8 cellular contexts compared by ENCODE assay signal in the genomic region with DNA sequence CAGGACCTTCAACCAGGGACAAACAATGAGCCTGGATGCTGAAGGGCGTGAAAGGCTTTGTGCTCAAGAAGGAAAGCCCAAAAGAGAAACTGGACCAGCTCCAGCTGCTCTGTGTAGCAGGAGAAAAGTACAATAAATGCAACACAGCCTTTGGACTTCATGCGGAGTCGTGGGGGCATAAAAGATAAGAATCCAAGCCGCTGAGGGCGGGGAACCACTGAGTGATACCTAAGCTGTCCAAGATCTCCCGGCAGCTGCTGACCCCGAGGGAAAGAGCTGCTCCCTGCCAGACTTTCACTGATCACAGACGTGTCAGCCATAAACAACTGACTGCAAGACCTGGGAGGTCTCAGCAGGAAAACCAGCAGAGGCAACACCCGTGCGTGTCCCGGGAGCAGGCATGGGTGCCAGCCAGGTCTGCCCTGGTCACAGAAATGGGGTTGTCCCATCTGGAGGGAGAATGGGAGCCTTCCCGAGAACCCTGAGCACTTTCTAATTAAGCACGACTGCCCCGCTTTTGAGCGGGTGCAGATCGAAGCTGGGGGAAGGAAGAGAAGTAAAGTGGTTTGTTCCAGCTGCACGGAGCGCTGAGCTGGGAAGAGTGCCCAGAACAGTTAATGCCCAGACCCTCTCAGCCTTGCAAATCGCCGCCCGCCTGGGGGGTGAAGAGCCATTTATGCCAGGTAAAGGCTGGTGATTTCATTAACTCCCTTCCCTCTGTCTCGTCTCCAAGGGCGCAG.
DNase-seq lines count a peak whose midpoint lies in the region; ATAC-seq and TF ChIP-seq lines count a peak whose summit lies in the region.

No MANE protein-coding gene starts in this region.

- H3K4me2 ChIP-seq in fibroblast of lung (ENCODE audit: extremely low read depth, insufficient read depth, low read length) (peak overlapping the region; percentile 74), GM23338 (no peak overlapping the region)

- H3K27me3 ChIP-seq in fibroblast of lung (ENCODE audit: control insufficient read depth, insufficient read depth, low read length) (peaks cover 5% of the 10 kb centered on the region), GM23338 (ENCODE audit: insufficient read depth) (no peaks in the 10 kb centered on the region)

- ATAC-seq in HG03565 (IDR thresholded peaks at IDR 0.05; ENCODE audit: unreplicated experiment): no peak
- no peak for ATAC-seq in GM23338

- H3K79me2 ChIP-seq in fibroblast of lung (ENCODE audit: control insufficient read depth, insufficient read depth, low read length) (no peaks in the 10 kb centered on the region), GM23338 (replicated peaks; ENCODE audit: insufficient read depth) (no peaks in the 10 kb centered on the region)

- no peaks in the 10 kb centered on the region for H3K4me1 ChIP-seq in fibroblast of lung (ENCODE audit: control insufficient read depth, extremely low read depth, insufficient read depth, low read length)
- H3K4me1 ChIP-seq in GM23338 (ENCODE audit: insufficient read depth): peaks cover 5% of the 10 kb centered on the region

- H3K9me3 ChIP-seq in fibroblast of lung (ENCODE audit: control insufficient read depth, insufficient read depth, low read depth, low read length): no peaks in the 10 kb centered on the region

- H3K27ac ChIP-seq in fibroblast of lung (ENCODE audit: insufficient read depth, low read length) (no peak overlapping the region), GM23338 (ENCODE audit: low read depth) (no peak overlapping the region)

- no peak overlapping the region for H3K9ac ChIP-seq in fibroblast of lung (ENCODE audit: insufficient read depth, low read length)

- peak overlapping the region; percentile 13 to 45 (median 36) for H3K4me3 ChIP-seq in fibroblast of lung (replicated peaks in 1 of 4; ENCODE audit: control extremely low read depth in 1 of 4, insufficient read depth in 1 of 4, low read depth in 3 of 4, low read length in 4 of 4)
- H3K4me3 ChIP-seq in skeletal muscle cell (ENCODE audit: low read depth, low read length): peak overlapping the region; percentile 31
- no peak overlapping the region for H3K4me3 ChIP-seq in GM23338

- H3F3A ChIP-seq in GM23338 (replicated peaks; ENCODE audit: low read depth): no peaks in the 10 kb centered on the region

- no peaks in the 10 kb centered on the region for H3K36me3 Mint-ChIP-seq in GM23338 (ENCODE audit: low read depth)

- H3K4me1 Mint-ChIP-seq in GM23338: peaks cover 27% of the 10 kb centered on the region

- H2AFZ ChIP-seq in fibroblast of lung (ENCODE audit: low read length) (peak overlapping the region; percentile 38), GM23338 (no peak overlapping the region)

- H4K20me1 ChIP-seq in fibroblast of lung (ENCODE audit: control insufficient read depth, extremely low read depth, insufficient read depth, low read length): no peaks in the 10 kb centered on the region
- H4K20me1 ChIP-seq in GM23338 (replicated peaks; ENCODE audit: insufficient read depth): no peaks in the 10 kb centered on the region

- H3K9me3 Mint-ChIP-seq in GM23338: no peaks in the 10 kb centered on the region

- TF ChIP-seq CTCF in fibroblast of lung (conservative IDR thresholded peaks at IDR 0.05 in 1 of 2, IDR thresholded peaks at IDR 0.05 in 1 of 2; ENCODE audit: low read depth in 1 of 2, low read length in 2 of 2) (no peak), GM10266 (IDR thresholded peaks at IDR 0.05; ENCODE audit: control insufficient read depth, insufficient read depth, low read depth, missing control alignments) (no peak), GM23338 (conservative IDR thresholded peaks at IDR 0.05; ENCODE audit: low read depth in 2 of 2) (no peak)

- no peak overlapping the region for H3K27ac Mint-ChIP-seq in GM23338

- H3K4me3 Mint-ChIP-seq in GM23338: no peak overlapping the region

- peak; percentile 51 for DNase-seq in GM03348 (ENCODE audit: low spot score)
- peak; percentile 58 for DNase-seq in NCI-H774 (lab: John Stamatoyannopoulos, UW)
- peak; percentile 20 to 34 for DNase-seq in fibroblast of lung (ENCODE audit: low read depth in 2 of 2)
- no peak for DNase-seq in skeletal muscle cell (ENCODE audit: low read depth)
- no peak for DNase-seq in GM10266 (ENCODE audit: extremely low spot score)
- no peak for DNase-seq in middle frontal gyrus (ENCODE audit: extremely low spot score, low spot score)
- DNase-seq in GM23338 (ENCODE audit: low spot score): no peak

- H3K27me3 Mint-ChIP-seq in GM23338 (ENCODE audit: insufficient read depth, low read depth, poor library complexity): peaks cover 9% of the 10 kb centered on the region

- H3K9me2 ChIP-seq in GM23338 (ENCODE audit: insufficient read depth): no peaks in the 10 kb centered on the region

- H3K36me3 ChIP-seq in fibroblast of lung (ENCODE audit: control insufficient read depth, insufficient read depth, low read length) (no peaks in the 10 kb centered on the region), GM23338 (ENCODE audit: insufficient read depth) (no peaks in the 10 kb centered on the region)

TF ChIP-seq in GM23338, 12 proteins besides CTCF, POLR2A, EP300 and RAD21:
- TF ChIP-seq NANOG (IDR thresholded peaks at IDR 0.05; ENCODE audit: borderline replicate concordance) (no peak), JUNB (IDR thresholded peaks at IDR 0.05; ENCODE audit: unreplicated experiment) (no peak), EZH2 (IDR thresholded peaks at IDR 0.05; ENCODE audit: low read depth, unreplicated experiment) (no peak)
- TF ChIP-seq, protein P1, sequence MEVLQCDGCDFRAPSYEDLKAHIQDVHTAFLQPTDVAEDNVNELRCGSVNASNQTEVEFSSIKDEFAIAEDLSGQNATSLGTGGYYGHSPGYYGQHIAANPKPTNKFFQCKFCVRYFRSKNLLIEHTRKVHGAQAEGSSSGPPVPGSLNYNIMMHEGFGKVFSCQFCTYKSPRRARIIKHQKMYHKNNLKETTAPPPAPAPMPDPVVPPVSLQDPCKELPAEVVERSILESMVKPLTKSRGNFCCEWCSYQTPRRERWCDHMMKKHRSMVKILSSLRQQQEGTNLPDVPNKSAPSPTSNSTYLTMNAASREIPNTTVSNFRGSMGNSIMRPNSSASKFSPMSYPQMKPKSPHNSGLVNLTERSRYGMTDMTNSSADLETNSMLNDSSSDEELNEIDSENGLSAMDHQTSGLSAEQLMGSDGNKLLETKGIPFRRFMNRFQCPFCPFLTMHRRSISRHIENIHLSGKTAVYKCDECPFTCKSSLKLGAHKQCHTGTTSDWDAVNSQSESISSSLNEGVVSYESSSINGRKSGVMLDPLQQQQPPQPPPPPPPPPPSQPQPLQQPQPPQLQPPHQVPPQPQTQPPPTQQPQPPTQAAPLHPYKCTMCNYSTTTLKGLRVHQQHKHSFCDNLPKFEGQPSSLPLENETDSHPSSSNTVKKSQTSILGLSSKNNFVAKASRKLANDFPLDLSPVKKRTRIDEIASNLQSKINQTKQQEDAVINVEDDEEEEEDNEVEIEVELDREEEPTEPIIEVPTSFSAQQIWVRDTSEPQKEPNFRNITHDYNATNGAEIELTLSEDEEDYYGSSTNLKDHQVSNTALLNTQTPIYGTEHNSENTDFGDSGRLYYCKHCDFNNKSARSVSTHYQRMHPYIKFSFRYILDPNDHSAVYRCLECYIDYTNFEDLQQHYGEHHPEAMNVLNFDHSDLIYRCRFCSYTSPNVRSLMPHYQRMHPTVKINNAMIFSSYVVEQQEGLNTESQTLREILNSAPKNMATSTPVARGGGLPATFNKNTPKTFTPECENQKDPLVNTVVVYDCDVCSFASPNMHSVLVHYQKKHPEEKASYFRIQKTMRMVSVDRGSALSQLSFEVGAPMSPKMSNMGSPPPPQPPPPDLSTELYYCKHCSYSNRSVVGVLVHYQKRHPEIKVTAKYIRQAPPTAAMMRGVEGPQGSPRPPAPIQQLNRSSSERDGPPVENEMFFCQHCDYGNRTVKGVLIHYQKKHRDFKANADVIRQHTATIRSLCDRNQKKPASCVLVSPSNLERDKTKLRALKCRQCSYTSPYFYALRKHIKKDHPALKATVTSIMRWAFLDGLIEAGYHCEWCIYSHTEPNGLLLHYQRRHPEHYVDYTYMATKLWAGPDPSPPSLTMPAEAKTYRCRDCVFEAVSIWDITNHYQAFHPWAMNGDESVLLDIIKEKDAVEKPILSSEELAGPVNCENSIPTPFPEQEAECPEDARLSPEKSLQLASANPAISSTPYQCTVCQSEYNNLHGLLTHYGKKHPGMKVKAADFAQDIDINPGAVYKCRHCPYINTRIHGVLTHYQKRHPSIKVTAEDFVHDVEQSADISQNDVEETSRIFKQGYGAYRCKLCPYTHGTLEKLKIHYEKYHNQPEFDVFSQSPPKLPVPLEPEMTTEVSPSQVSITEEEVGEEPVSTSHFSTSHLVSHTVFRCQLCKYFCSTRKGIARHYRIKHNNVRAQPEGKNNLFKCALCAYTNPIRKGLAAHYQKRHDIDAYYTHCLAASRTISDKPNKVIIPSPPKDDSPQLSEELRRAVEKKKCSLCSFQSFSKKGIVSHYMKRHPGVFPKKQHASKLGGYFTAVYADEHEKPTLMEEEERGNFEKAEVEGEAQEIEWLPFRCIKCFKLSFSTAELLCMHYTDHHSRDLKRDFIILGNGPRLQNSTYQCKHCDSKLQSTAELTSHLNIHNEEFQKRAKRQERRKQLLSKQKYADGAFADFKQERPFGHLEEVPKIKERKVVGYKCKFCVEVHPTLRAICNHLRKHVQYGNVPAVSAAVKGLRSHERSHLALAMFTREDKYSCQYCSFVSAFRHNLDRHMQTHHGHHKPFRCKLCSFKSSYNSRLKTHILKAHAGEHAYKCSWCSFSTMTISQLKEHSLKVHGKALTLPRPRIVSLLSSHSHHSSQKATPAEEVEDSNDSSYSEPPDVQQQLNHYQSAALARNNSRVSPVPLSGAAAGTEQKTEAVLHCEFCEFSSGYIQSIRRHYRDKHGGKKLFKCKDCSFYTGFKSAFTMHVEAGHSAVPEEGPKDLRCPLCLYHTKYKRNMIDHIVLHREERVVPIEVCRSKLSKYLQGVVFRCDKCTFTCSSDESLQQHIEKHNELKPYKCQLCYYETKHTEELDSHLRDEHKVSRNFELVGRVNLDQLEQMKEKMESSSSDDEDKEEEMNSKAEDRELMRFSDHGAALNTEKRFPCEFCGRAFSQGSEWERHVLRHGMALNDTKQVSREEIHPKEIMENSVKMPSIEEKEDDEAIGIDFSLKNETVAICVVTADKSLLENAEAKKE (CRISPR knock-in tag; IDR thresholded peaks at IDR 0.05): no peak

Comparison
In these comparisons a context has a peak if more than half of its experiments do, and no peak if none do; other contexts are left out.
1. DNase-seq: peak in GM03348 (single experiment), NCI-H774 (single experiment) and fibroblast of lung (2 of 2); none in skeletal muscle cell (single experiment), GM10266 (single experiment), middle frontal gyrus (single experiment) and GM23338 (single experiment).